In genomic region chrX:15269618-15270521, GRCh38 we compare ENCODE assay signal across 9 cellular contexts. TPM values are rescaled to one million over a fixed set of nuclear protein-coding genes. Genes with fewer than 3 reads are reported as not detected.
DNase-seq lines count a peak whose midpoint lies in the region; TF ChIP-seq lines count a peak whose summit lies in the region.
"Had no signal": no experiment of that assay in that cellular context is flagged by ENCODE, and none has a peak within 500 bp of the region (broad histone marks: within the 10 kb centered on the region; RNA-seq: fewer than 3 reads in every experiment).

Gene ASB9, minus strand, starts transcription at chrX:15270083. Its CDS starts 209 bp downstream, at chrX:15269874.

- DNase-seq in NCI-H2227 (lab: John Stamatoyannopoulos, UW; ENCODE audit: unreplicated experiment), result peak; percentile 7
- no peak for DNase-seq in NCI-H2227 treated with DMSO at 0.1 percent for 48 hours (lab: John Stamatoyannopoulos, UW)
- peak; percentile 77 for DNase-seq in HK-2 (ENCODE audit: unreplicated experiment)
- peak; percentile 51 for DNase-seq in T1000 (lab: John Stamatoyannopoulos, UW)
- DNase-seq in epithelial cell of esophagus (ENCODE audit: low read depth), result peak; percentile 91
- DNase-seq in neural crest cell (ENCODE audit: low read depth, low spot score), result no peak
- DNase-seq in NCI-H1092 (lab: John Stamatoyannopoulos, UW), result no peak
- no peak for DNase-seq in D341Med (ENCODE audit: low spot score)

- TF ChIP-seq CTCF in epithelial cell of esophagus (IDR thresholded peaks at IDR 0.05; ENCODE audit: insufficient read depth, low read depth, low read length, missing control alignments), result no peak
- TF ChIP-seq CTCF in neural crest cell (conservative IDR thresholded peaks at IDR 0.05), result no peak

- H3K9me3 Mint-ChIP-seq in neural crest cell, result no peaks in the 10 kb centered on the region

- H3K36me3 Mint-ChIP-seq in neural crest cell (ENCODE audit: low read depth), result no peaks in the 10 kb centered on the region

- H3K4me3 Mint-ChIP-seq in neural crest cell, result no peak within 1 kb of the TSS

- H3K4me3 ChIP-seq in epithelial cell of esophagus (ENCODE audit: low read length), result no peak within 1 kb of the TSS
- H3K4me3 ChIP-seq: BLaER1 treated with 17β-estradiol and CSF1 and Interleukin-3, amounts not matched to agents 10 nM and 100 nM had no signal

- peak within 1 kb of the TSS; percentile 71 for H3K27ac Mint-ChIP-seq in neural crest cell (ENCODE audit: unreplicated experiment)

- no peaks in the 10 kb centered on the region for H3K27me3 Mint-ChIP-seq in neural crest cell (ENCODE audit: low read depth)

- H3K4me1 Mint-ChIP-seq in neural crest cell, result peaks cover 5% of the 10 kb centered on the region

RNA-seq across cellular contexts. Expression of gene ASB9, which starts in this region (rescaled TPM):
- total RNA-seq in neural crest cell, result 0.28 TPM in 1 of 2 replicates, not detected in the other

Comparison
In these comparisons a context has a peak if more than half of its experiments do, and no peak if none do; other contexts are left out.
1. DNase-seq: peak in NCI-H2227 (single experiment), HK-2 (single experiment), T1000 (single experiment) and epithelial cell of esophagus (single experiment); none in NCI-H2227 treated with DMSO at 0.1 percent for 48 hours (single experiment), neural crest cell (single experiment), NCI-H1092 (single experiment) and D341Med (single experiment).